ENCODE assay signal across 21 cellular contexts in the genomic region with DNA sequence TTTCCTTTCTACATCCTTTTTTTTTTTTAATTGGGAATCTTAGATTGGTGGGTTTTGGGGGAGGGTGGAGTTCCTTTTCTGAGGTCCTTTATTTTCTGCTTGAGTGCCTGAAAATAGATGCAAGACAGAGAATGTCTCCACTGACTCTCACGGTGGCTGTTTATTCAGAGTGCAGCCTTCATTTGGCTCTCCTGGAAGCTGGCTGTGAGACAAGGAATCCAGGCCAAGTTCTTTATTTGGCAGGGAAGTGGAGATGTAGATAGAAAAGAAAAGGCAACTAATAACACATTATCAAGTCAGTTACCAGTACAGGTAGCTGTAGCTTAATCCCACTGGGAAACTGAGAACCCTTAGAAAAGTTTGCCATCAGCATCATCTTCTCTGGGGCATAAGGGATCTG.
"Had no signal": no experiment of that assay in that cellular context is flagged by ENCODE, and none has a peak within 500 bp of the region (broad histone marks: within the 10 kb centered on the region; RNA-seq: fewer than 3 reads in every experiment).

No MANE protein-coding gene starts in this region.

- ATAC-seq: esophagus mucosa, natural killer cell, psoas muscle, T-helper 17 cell had no signal

- DNase-seq: activated CD4-positive, alpha-beta T cell treated with anti-CD3 and anti-CD28 coated beads for 4 hours; activated CD4-positive, alpha-beta T cell treated with anti-CD3 and anti-CD28 coated beads, Interleukin-2, amount 50 U/mL, for 48 hours; activated CD4-positive, CD25-positive, alpha-beta regulatory T cell; activated naive CD4-positive, alpha-beta T cell treated with Interleukin-2 at 50 U/mL for 16 hours; activated naive CD8-positive, alpha-beta T cell treated with anti-CD3 and anti-CD28 coated beads for 36 hours; activated T-cell treated with anti-CD3 and anti-CD28 coated beads, Interleukin-2, amount 50 U/mL, for 48 hours; effector CD4-positive, alpha-beta T cell; foreskin melanocyte; glutamatergic neuron; left ventricle myocardium inferior; natural killer cell; ovary; psoas muscle; right cardiac atrium; stimulated activated CD4-positive, alpha-beta T cell treated with anti-CD3 and anti-CD28 coated beads, Interleukin-4, amount 100 ng/mL, for 24 hours; stimulated activated naive CD4-positive, alpha-beta T cell treated with Interleukin-2 at 50 U/mL for 16 hours; T-helper 17 cell had no signal

- H3K4me3 ChIP-seq: breast epithelium, hepatocyte, left ventricle myocardium inferior, ovary, psoas muscle, thyroid gland had no signal
